1 cellular context compared by ENCODE assay signal in the genomic region with DNA sequence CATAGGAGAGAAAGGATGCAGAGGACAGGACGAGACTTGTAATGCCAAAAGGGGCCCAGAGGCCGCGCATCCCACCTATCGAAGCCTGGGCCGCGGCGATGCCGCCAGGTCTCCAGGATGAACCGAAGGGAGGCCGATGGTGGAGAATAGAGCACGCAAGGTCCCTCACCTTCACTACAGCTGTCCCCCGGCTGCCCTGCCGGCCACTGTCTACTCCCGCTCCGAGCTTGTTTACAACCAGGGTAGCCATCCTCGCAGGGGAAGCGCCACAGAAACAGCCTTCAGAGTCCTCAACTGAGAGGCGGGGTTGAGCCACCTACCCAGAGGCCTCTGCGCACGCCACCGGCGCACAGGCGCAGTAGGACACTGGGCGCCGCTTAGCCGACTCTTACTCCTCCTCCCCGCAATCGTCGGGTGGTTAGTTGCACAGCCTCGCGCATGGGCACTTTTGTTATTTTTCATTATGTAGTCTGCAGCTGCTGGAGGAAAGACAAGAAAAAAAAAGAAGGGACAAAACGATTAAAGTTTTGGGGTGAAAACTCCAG.
A peak's percentile ranks its signal among the peaks of the same experiment; 100 is the strongest.
TF ChIP-seq lines count a peak whose summit lies in the region.

A gene (minus strand): TSS at position 309 of the 545 bp plus-strand sequence. CDS start 59 bp downstream, at position 250.

TF ChIP-seq in HepG2, 621 proteins besides CTCF, POLR2A, EP300 and RAD21 (continued from another document and continues in another):
- TF ChIP-seq, protein P1, sequence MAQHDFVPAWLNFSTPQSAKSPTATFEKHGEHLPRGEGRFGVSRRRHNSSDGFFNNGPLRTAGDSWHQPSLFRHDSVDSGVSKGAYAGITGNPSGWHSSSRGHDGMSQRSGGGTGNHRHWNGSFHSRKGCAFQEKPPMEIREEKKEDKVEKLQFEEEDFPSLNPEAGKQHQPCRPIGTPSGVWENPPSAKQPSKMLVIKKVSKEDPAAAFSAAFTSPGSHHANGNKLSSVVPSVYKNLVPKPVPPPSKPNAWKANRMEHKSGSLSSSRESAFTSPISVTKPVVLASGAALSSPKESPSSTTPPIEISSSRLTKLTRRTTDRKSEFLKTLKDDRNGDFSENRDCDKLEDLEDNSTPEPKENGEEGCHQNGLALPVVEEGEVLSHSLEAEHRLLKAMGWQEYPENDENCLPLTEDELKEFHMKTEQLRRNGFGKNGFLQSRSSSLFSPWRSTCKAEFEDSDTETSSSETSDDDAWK (CRISPR knock-in tag; IDR thresholded peaks at IDR 0.05): no peak
- TF ChIP-seq, protein P2, sequence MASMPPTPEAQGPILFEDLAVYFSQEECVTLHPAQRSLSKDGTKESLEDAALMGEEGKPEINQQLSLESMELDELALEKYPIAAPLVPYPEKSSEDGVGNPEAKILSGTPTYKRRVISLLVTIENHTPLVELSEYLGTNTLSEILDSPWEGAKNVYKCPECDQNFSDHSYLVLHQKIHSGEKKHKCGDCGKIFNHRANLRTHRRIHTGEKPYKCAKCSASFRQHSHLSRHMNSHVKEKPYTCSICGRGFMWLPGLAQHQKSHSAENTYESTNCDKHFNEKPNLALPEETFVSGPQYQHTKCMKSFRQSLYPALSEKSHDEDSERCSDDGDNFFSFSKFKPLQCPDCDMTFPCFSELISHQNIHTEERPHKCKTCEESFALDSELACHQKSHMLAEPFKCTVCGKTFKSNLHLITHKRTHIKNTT (CRISPR knock-in tag; IDR thresholded peaks at IDR 0.05): no peak
- TF ChIP-seq, protein P3, sequence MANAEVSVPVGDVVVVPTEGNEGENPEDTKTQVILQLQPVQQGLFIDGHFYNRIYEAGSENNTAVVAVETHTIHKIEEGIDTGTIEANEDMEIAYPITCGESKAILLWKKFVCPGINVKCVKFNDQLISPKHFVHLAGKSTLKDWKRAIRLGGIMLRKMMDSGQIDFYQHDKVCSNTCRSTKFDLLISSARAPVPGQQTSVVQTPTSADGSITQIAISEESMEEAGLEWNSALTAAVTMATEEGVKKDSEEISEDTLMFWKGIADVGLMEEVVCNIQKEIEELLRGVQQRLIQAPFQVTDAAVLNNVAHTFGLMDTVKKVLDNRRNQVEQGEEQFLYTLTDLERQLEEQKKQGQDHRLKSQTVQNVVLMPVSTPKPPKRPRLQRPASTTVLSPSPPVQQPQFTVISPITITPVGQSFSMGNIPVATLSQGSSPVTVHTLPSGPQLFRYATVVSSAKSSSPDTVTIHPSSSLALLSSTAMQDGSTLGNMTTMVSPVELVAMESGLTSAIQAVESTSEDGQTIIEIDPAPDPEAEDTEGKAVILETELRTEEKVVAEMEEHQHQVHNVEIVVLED (CRISPR knock-in tag; IDR thresholded peaks at IDR 0.05; ENCODE audit: borderline replicate concordance): peak; percentile 54; the same call in 1 of the 2 replicates
- TF ChIP-seq XRCC5 (optimal IDR thresholded peaks at IDR 0.05; ENCODE audit: low read length) (peak; percentile 52), PAX8 (CRISPR knock-in tag; IDR thresholded peaks at IDR 0.05; ENCODE audit: borderline replicate concordance) (peak; percentile 89; the same call in 1 of the 2 replicates), ZNF235 (CRISPR knock-in tag; IDR thresholded peaks at IDR 0.05; ENCODE audit: borderline replicate concordance) (no peak), ZSCAN31 (CRISPR knock-in tag; IDR thresholded peaks at IDR 0.05; ENCODE audit: low read depth) (no peak), SMAD1 (CRISPR knock-in tag; IDR thresholded peaks at IDR 0.05; ENCODE audit: borderline replicate concordance, low read depth) (no peak), PITX1 (CRISPR knock-in tag; IDR thresholded peaks at IDR 0.05) (no peak; the same call in 1 of the 2 replicates), NAIF1 (CRISPR knock-in tag; IDR thresholded peaks at IDR 0.05; ENCODE audit: borderline replicate concordance) (peak; percentile 55), KAT2B (IDR thresholded peaks at IDR 0.05; ENCODE audit: borderline replicate concordance, low read depth, low read length) (no peak), ZNF441 (CRISPR knock-in tag; IDR thresholded peaks at IDR 0.05; ENCODE audit: borderline replicate concordance) (no peak; the same call in 1 of the 2 replicates), ZNF460 (CRISPR knock-in tag; IDR thresholded peaks at IDR 0.05; ENCODE audit: borderline replicate concordance) (no peak), ZNF781 (CRISPR knock-in tag; IDR thresholded peaks at IDR 0.05; ENCODE audit: borderline replicate concordance, not compliant biosample characterization) (no peak), ZNF589 (CRISPR knock-in tag; conservative IDR thresholded peaks at IDR 0.05) (no peak), KMT2A (CRISPR knock-in tag; IDR thresholded peaks at IDR 0.05) (no peak; the same call in 1 of the 2 replicates), SRSF9 (IDR thresholded peaks at IDR 0.05; ENCODE audit: borderline replicate concordance, insufficient read depth, low read depth, low read length, poor library complexity, severe bottlenecking) (no peak), NR2F1 (CRISPR knock-in tag; IDR thresholded peaks at IDR 0.05) (no peak), MIER3 (CRISPR knock-in tag; IDR thresholded peaks at IDR 0.05; ENCODE audit: borderline replicate concordance) (no peak), ZNF367 (CRISPR knock-in tag; IDR thresholded peaks at IDR 0.05; ENCODE audit: borderline replicate concordance) (no peak), ZNF333 (CRISPR knock-in tag; IDR thresholded peaks at IDR 0.05; ENCODE audit: borderline replicate concordance) (no peak), FOXJ3 (CRISPR knock-in tag; IDR thresholded peaks at IDR 0.05; ENCODE audit: borderline replicate concordance) (no peak), ZSCAN20 (CRISPR knock-in tag; IDR thresholded peaks at IDR 0.05; ENCODE audit: borderline replicate concordance) (no peak; the same call in 1 of the 2 replicates), ARNTL (CRISPR knock-in tag; IDR thresholded peaks at IDR 0.05) (no peak; the same call in 1 of the 2 replicates), HES4 (CRISPR knock-in tag; IDR thresholded peaks at IDR 0.05; ENCODE audit: borderline replicate concordance) (no peak), KAT8 (CRISPR knock-in tag; IDR thresholded peaks at IDR 0.05) (peak; percentile 51), ZNF34 (CRISPR knock-in tag; IDR thresholded peaks at IDR 0.05; ENCODE audit: borderline replicate concordance) (no peak; the same call in 1 of the 2 replicates), SMYD3 (CRISPR knock-in tag; IDR thresholded peaks at IDR 0.05) (0 out of 2 replicates have a peak, but pooled peaks have one; percentile 68), NPAS2 (CRISPR knock-in tag; IDR thresholded peaks at IDR 0.05; ENCODE audit: borderline replicate concordance) (no peak), ZNF563 (CRISPR knock-in tag; IDR thresholded peaks at IDR 0.05) (no peak), MTF1 (CRISPR knock-in tag; IDR thresholded peaks at IDR 0.05) (no peak), ZNF891 (CRISPR knock-in tag; IDR thresholded peaks at IDR 0.05) (0 out of 2 replicates have a peak, but pooled peaks have one; percentile 51), PTBP1 (IDR thresholded peaks at IDR 0.05; ENCODE audit: low read depth, low read length, poor library complexity, severe bottlenecking) (no peak), ZNF792 (CRISPR knock-in tag; IDR thresholded peaks at IDR 0.05) (no peak), U2AF2 (IDR thresholded peaks at IDR 0.05; ENCODE audit: low read depth, low read length) (0 out of 2 replicates have a peak, but pooled peaks have one; percentile 13), SYNCRIP (IDR thresholded peaks at IDR 0.05; ENCODE audit: insufficient read depth, low read depth, low read length) (no peak), ZNF382 (CRISPR knock-in tag; IDR thresholded peaks at IDR 0.05; ENCODE audit: borderline replicate concordance) (no peak), ZNF256 (CRISPR knock-in tag; conservative IDR thresholded peaks at IDR 0.05) (no peak), ZNF615 (CRISPR knock-in tag; IDR thresholded peaks at IDR 0.05; ENCODE audit: borderline replicate concordance) (no peak), ZNF124 (CRISPR knock-in tag; IDR thresholded peaks at IDR 0.05) (0 out of 2 replicates have a peak, but pooled peaks have one; percentile 9), NONO (IDR thresholded peaks at IDR 0.05) (no peak), NONO (CRISPR knock-in tag; conservative IDR thresholded peaks at IDR 0.05) (no peak; the same call in 1 of the 2 replicates), ZNF550 (CRISPR knock-in tag; IDR thresholded peaks at IDR 0.05; ENCODE audit: borderline replicate concordance) (no peak), ZNF878 (CRISPR knock-in tag; IDR thresholded peaks at IDR 0.05) (no peak), MTA3 (CRISPR knock-in tag; IDR thresholded peaks at IDR 0.05) (no peak), RBM39 (IDR thresholded peaks at IDR 0.05; ENCODE audit: low read depth, low read length, poor library complexity, severe bottlenecking) (peak; percentile 70), WIZ (CRISPR knock-in tag; IDR thresholded peaks at IDR 0.05) (no peak), PHF21A (CRISPR knock-in tag; IDR thresholded peaks at IDR 0.05) (no peak; the same call in none of the 2 replicates), EED (CRISPR knock-in tag; IDR thresholded peaks at IDR 0.05) (no peak), RAD51 (IDR thresholded peaks at IDR 0.05; ENCODE audit: borderline replicate concordance) (no peak)
- TF ChIP-seq, protein P4, sequence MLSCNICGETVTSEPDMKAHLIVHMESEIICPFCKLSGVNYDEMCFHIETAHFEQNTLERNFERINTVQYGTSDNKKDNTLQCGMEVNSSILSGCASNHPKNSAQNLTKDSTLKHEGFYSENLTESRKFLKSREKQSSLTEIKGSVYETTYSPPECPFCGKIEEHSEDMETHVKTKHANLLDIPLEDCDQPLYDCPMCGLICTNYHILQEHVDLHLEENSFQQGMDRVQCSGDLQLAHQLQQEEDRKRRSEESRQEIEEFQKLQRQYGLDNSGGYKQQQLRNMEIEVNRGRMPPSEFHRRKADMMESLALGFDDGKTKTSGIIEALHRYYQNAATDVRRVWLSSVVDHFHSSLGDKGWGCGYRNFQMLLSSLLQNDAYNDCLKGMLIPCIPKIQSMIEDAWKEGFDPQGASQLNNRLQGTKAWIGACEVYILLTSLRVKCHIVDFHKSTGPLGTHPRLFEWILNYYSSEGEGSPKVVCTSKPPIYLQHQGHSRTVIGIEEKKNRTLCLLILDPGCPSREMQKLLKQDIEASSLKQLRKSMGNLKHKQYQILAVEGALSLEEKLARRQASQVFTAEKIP (CRISPR knock-in tag; IDR thresholded peaks at IDR 0.05; ENCODE audit: borderline replicate concordance): no peak
- TF ChIP-seq, protein P5, sequence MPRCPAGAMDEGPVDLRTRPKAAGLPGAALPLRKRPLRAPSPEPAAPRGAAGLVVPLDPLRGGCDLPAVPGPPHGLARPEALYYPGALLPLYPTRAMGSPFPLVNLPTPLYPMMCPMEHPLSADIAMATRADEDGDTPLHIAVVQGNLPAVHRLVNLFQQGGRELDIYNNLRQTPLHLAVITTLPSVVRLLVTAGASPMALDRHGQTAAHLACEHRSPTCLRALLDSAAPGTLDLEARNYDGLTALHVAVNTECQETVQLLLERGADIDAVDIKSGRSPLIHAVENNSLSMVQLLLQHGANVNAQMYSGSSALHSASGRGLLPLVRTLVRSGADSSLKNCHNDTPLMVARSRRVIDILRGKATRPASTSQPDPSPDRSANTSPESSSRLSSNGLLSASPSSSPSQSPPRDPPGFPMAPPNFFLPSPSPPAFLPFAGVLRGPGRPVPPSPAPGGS (CRISPR knock-in tag; IDR thresholded peaks at IDR 0.05): no peak; the same call in 1 of the 2 replicates
- TF ChIP-seq, protein P6, sequence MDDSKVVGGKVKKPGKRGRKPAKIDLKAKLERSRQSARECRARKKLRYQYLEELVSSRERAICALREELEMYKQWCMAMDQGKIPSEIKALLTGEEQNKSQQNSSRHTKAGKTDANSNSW (CRISPR knock-in tag; IDR thresholded peaks at IDR 0.05; ENCODE audit: borderline replicate concordance): no peak
- TF ChIP-seq, protein P7, sequence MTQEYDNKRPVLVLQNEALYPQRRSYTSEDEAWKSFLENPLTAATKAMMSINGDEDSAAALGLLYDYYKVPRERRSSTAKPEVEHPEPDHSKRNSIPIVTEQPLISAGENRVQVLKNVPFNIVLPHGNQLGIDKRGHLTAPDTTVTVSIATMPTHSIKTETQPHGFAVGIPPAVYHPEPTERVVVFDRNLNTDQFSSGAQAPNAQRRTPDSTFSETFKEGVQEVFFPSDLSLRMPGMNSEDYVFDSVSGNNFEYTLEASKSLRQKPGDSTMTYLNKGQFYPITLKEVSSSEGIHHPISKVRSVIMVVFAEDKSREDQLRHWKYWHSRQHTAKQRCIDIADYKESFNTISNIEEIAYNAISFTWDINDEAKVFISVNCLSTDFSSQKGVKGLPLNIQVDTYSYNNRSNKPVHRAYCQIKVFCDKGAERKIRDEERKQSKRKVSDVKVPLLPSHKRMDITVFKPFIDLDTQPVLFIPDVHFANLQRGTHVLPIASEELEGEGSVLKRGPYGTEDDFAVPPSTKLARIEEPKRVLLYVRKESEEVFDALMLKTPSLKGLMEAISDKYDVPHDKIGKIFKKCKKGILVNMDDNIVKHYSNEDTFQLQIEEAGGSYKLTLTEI (CRISPR knock-in tag; conservative IDR thresholded peaks at IDR 0.05): no peak
- TF ChIP-seq, protein P8, sequence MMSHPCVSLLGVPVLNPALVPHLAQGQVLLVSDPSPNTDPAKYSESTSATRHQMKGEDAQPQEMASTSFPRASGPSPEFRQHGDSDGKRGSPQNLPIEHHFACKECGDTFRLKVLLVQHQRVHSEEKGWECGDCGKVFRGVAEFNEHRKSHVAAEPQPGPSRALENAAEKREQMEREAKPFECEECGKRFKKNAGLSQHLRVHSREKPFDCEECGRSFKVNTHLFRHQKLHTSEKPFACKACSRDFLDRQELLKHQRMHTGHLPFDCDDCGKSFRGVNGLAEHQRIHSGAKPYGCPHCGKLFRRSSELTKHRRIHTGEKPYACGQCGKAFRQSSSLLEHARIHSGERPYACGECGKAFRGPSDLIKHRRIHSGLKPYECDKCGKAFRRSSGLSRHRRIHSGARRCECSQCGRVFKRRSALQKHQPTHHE (CRISPR knock-in tag; IDR thresholded peaks at IDR 0.05; ENCODE audit: borderline replicate concordance): no peak
- TF ChIP-seq, protein P9, sequence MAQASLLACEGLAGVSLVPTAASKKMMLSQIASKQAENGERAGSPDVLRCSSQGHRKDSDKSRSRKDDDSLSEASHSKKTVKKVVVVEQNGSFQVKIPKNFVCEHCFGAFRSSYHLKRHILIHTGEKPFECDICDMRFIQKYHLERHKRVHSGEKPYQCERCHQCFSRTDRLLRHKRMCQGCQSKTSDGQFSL (CRISPR knock-in tag; IDR thresholded peaks at IDR 0.05): no peak
- TF ChIP-seq, protein P10, sequence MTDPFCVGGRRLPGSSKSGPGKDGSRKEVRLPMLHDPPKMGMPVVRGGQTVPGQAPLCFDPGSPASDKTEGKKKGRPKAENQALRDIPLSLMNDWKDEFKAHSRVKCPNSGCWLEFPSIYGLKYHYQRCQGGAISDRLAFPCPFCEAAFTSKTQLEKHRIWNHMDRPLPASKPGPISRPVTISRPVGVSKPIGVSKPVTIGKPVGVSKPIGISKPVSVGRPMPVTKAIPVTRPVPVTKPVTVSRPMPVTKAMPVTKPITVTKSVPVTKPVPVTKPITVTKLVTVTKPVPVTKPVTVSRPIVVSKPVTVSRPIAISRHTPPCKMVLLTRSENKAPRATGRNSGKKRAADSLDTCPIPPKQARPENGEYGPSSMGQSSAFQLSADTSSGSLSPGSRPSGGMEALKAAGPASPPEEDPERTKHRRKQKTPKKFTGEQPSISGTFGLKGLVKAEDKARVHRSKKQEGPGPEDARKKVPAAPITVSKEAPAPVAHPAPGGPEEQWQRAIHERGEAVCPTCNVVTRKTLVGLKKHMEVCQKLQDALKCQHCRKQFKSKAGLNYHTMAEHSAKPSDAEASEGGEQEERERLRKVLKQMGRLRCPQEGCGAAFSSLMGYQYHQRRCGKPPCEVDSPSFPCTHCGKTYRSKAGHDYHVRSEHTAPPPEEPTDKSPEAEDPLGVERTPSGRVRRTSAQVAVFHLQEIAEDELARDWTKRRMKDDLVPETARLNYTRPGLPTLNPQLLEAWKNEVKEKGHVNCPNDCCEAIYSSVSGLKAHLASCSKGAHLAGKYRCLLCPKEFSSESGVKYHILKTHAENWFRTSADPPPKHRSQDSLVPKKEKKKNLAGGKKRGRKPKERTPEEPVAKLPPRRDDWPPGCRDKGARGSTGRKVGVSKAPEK (CRISPR knock-in tag; IDR thresholded peaks at IDR 0.05; ENCODE audit: borderline replicate concordance): no peak
